ENCODE assay signal across 1 cellular context in the genomic region with DNA sequence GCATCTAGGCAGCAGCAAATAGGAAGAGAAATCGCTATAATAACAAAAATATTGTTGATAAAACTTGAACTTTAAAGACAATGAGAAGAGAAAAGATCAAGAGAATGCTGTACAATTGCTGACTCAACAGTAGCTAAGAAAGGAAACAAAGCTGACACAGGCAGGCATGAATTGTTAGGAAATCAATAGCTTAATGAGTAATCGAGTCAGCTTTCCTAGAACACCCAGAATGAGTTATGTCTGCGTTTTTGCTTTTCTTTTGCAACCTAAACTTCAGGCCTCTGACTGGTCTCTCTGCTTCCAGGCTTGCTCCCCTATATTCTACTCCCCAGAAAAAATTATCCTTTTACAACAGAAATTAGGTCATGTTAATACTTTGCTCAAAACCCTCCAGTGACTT.
TF ChIP-seq lines count a peak whose summit lies in the region.

No MANE protein-coding gene starts in this region.

TF ChIP-seq in K562, 482 proteins besides CTCF, POLR2A, EP300 and RAD21 (continued from another document):
- TF ChIP-seq, protein P1, sequence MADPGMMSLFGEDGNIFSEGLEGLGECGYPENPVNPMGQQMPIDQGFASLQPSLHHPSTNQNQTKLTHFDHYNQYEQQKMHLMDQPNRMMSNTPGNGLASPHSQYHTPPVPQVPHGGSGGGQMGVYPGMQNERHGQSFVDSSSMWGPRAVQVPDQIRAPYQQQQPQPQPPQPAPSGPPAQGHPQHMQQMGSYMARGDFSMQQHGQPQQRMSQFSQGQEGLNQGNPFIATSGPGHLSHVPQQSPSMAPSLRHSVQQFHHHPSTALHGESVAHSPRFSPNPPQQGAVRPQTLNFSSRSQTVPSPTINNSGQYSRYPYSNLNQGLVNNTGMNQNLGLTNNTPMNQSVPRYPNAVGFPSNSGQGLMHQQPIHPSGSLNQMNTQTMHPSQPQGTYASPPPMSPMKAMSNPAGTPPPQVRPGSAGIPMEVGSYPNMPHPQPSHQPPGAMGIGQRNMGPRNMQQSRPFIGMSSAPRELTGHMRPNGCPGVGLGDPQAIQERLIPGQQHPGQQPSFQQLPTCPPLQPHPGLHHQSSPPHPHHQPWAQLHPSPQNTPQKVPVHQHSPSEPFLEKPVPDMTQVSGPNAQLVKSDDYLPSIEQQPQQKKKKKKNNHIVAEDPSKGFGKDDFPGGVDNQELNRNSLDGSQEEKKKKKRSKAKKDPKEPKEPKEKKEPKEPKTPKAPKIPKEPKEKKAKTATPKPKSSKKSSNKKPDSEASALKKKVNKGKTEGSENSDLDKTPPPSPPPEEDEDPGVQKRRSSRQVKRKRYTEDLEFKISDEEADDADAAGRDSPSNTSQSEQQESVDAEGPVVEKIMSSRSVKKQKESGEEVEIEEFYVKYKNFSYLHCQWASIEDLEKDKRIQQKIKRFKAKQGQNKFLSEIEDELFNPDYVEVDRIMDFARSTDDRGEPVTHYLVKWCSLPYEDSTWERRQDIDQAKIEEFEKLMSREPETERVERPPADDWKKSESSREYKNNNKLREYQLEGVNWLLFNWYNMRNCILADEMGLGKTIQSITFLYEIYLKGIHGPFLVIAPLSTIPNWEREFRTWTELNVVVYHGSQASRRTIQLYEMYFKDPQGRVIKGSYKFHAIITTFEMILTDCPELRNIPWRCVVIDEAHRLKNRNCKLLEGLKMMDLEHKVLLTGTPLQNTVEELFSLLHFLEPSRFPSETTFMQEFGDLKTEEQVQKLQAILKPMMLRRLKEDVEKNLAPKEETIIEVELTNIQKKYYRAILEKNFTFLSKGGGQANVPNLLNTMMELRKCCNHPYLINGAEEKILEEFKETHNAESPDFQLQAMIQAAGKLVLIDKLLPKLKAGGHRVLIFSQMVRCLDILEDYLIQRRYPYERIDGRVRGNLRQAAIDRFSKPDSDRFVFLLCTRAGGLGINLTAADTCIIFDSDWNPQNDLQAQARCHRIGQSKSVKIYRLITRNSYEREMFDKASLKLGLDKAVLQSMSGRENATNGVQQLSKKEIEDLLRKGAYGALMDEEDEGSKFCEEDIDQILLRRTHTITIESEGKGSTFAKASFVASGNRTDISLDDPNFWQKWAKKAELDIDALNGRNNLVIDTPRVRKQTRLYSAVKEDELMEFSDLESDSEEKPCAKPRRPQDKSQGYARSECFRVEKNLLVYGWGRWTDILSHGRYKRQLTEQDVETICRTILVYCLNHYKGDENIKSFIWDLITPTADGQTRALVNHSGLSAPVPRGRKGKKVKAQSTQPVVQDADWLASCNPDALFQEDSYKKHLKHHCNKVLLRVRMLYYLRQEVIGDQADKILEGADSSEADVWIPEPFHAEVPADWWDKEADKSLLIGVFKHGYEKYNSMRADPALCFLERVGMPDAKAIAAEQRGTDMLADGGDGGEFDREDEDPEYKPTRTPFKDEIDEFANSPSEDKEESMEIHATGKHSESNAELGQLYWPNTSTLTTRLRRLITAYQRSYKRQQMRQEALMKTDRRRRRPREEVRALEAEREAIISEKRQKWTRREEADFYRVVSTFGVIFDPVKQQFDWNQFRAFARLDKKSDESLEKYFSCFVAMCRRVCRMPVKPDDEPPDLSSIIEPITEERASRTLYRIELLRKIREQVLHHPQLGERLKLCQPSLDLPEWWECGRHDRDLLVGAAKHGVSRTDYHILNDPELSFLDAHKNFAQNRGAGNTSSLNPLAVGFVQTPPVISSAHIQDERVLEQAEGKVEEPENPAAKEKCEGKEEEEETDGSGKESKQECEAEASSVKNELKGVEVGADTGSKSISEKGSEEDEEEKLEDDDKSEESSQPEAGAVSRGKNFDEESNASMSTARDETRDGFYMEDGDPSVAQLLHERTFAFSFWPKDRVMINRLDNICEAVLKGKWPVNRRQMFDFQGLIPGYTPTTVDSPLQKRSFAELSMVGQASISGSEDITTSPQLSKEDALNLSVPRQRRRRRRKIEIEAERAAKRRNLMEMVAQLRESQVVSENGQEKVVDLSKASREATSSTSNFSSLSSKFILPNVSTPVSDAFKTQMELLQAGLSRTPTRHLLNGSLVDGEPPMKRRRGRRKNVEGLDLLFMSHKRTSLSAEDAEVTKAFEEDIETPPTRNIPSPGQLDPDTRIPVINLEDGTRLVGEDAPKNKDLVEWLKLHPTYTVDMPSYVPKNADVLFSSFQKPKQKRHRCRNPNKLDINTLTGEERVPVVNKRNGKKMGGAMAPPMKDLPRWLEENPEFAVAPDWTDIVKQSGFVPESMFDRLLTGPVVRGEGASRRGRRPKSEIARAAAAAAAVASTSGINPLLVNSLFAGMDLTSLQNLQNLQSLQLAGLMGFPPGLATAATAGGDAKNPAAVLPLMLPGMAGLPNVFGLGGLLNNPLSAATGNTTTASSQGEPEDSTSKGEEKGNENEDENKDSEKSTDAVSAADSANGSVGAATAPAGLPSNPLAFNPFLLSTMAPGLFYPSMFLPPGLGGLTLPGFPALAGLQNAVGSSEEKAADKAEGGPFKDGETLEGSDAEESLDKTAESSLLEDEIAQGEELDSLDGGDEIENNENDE (IDR thresholded peaks at IDR 0.05; ENCODE audit: low read depth, low read length), result no peak
